ENCODE assay signal across 16 cellular contexts in the genomic region with DNA sequence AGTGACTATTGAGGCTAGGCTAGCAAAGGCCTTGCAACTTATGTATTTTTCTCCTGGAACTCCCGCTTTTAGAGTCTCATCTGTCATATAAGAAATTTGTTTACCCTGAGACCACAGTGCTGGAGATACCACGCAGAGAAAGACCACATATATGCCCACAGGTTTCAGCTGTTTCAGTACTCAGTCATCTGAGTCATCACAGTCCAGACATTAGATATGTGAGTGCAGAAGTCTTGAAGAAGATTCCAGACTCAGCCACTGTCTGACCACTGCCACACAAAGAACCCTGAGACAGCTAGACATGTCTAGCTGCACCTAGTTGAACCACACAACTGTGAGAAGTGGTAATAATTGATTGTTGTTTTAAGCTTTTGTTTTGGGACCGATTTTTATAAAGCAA.
DNase-seq lines count a peak whose midpoint lies in the region; ATAC-seq and TF ChIP-seq lines count a peak whose summit lies in the region.
"Had no signal": no experiment of that assay in that cellular context is flagged by ENCODE, and none has a peak within 500 bp of the region (broad histone marks: within the 10 kb centered on the region; RNA-seq: fewer than 3 reads in every experiment).

No MANE protein-coding gene starts in this region.

- no peaks in the 10 kb centered on the region for H3K9me3 ChIP-seq in smooth muscle cell (replicated peaks; ENCODE audit: low read depth)
- H3K9me3 ChIP-seq: heart left ventricle, left ventricle myocardium inferior had no signal

- H3K36me3 Mint-ChIP-seq in activated naive CD8-positive, alpha-beta T cell treated with anti-CD3 and anti-CD28 coated beads, Interleukin-2, amount 50 U/mL, for 24 hours (ENCODE audit: low read depth): no peaks in the 10 kb centered on the region
- H3K36me3 Mint-ChIP-seq in activated naive CD8-positive, alpha-beta T cell treated with anti-CD3 and anti-CD28 coated beads for 36 hours: no peaks in the 10 kb centered on the region
- H3K36me3 Mint-ChIP-seq: brain had no signal

- H3F3A ChIP-seq in smooth muscle cell (ENCODE audit: low read depth): no peaks in the 10 kb centered on the region

- H3K4me2 ChIP-seq in smooth muscle cell: peak overlapping the region; percentile 22

- peak overlapping the region; percentile 51 for H3K9ac ChIP-seq in smooth muscle cell (ENCODE audit: low read depth)

- peaks cover 5% of the 10 kb centered on the region for H3K27me3 Mint-ChIP-seq in activated naive CD8-positive, alpha-beta T cell treated with anti-CD3 and anti-CD28 coated beads, Interleukin-2, amount 50 U/mL, for 24 hours
- peaks cover 10% of the 10 kb centered on the region for H3K27me3 Mint-ChIP-seq in activated naive CD8-positive, alpha-beta T cell treated with anti-CD3 and anti-CD28 coated beads for 36 hours
- H3K27me3 Mint-ChIP-seq: activated B cell treated with CpG ODN at 0.5 μM for 24 hours had no signal

- H3K4me3 ChIP-seq in astrocyte of the cerebellum (ENCODE audit: low read depth, low read length): no peak overlapping the region
- H3K4me3 ChIP-seq in smooth muscle cell: no peak overlapping the region
- H3K4me3 ChIP-seq: heart left ventricle, left ventricle myocardium inferior, spleen had no signal

- no peak overlapping the region for H2AFZ ChIP-seq in smooth muscle cell (ENCODE audit: low read depth)

- H3K4me1 ChIP-seq in smooth muscle cell (ENCODE audit: low read depth): peaks cover 6% of the 10 kb centered on the region
- H3K4me1 ChIP-seq: heart left ventricle, left ventricle myocardium inferior, spleen had no signal

- no peaks in the 10 kb centered on the region for H3K9me3 Mint-ChIP-seq in activated naive CD8-positive, alpha-beta T cell treated with anti-CD3 and anti-CD28 coated beads, Interleukin-2, amount 50 U/mL, for 24 hours
- no peaks in the 10 kb centered on the region for H3K9me3 Mint-ChIP-seq in activated naive CD8-positive, alpha-beta T cell treated with anti-CD3 and anti-CD28 coated beads for 36 hours
- H3K9me3 Mint-ChIP-seq: activated B cell treated with CpG ODN at 0.5 μM for 24 hours, brain had no signal

- 35% methylated on average over 3 of the region's 3 CpGs for WGBS in smooth muscle cell (ENCODE audit: low lambda C conversion rate)

- H3K27ac ChIP-seq in smooth muscle cell (ENCODE audit: low read depth): peak overlapping the region; percentile 94
- H3K27ac ChIP-seq: heart left ventricle, left ventricle myocardium inferior, spleen had no signal

- no peaks in the 10 kb centered on the region for H4K20me1 ChIP-seq in smooth muscle cell (ENCODE audit: low read depth)

- H3K79me2 ChIP-seq in smooth muscle cell (ENCODE audit: low read depth): no peaks in the 10 kb centered on the region

- H3K27ac Mint-ChIP-seq in activated naive CD8-positive, alpha-beta T cell treated with anti-CD3 and anti-CD28 coated beads, Interleukin-2, amount 50 U/mL, for 24 hours: no peak overlapping the region
- H3K27ac Mint-ChIP-seq in activated naive CD8-positive, alpha-beta T cell treated with anti-CD3 and anti-CD28 coated beads for 36 hours: no peak overlapping the region
- H3K27ac Mint-ChIP-seq: activated B cell treated with CpG ODN at 0.5 μM for 24 hours, brain had no signal

- H3K4me3 Mint-ChIP-seq in activated naive CD8-positive, alpha-beta T cell treated with anti-CD3 and anti-CD28 coated beads, Interleukin-2, amount 50 U/mL, for 24 hours: no peak overlapping the region
- no peak overlapping the region for H3K4me3 Mint-ChIP-seq in activated naive CD8-positive, alpha-beta T cell treated with anti-CD3 and anti-CD28 coated beads for 36 hours
- H3K4me3 Mint-ChIP-seq: activated B cell treated with CpG ODN at 0.5 μM for 24 hours, brain, neural crest cell had no signal

- peak; percentile 49 for ATAC-seq in activated naive CD8-positive, alpha-beta T cell treated with anti-CD3 and anti-CD28 coated beads, Interleukin-2, amount 50 U/mL, for 24 hours
- peak; percentile 53 for ATAC-seq in HG03175 (IDR thresholded peaks at IDR 0.05; ENCODE audit: unreplicated experiment)
- no peak for ATAC-seq in HG03280 (IDR thresholded peaks at IDR 0.05; ENCODE audit: unreplicated experiment)
- ATAC-seq: HepG2 had no signal

- in situ Hi-C loops in astrocyte of the cerebellum (cut with HindIII; ENCODE audit: low sequenced_read_pairs): no loop called here
- in situ Hi-C loops in GM13976 (cut with MboI; ENCODE audit: low sequenced_read_pairs, unreplicated experiment): no loop called here

- TF ChIP-seq CTCF in astrocyte of the cerebellum (IDR thresholded peaks at IDR 0.05; ENCODE audit: low read depth, low read length, missing control alignments) (no peak), smooth muscle cell (IDR thresholded peaks at IDR 0.05; ENCODE audit: borderline replicate concordance, insufficient read depth, poor library complexity, severe bottlenecking) (no peak), GM13976 (IDR thresholded peaks at IDR 0.05; ENCODE audit: borderline replicate concordance, control extremely low read depth, extremely low read depth, insufficient read depth, missing control alignments) (no peak)

- H3K36me3 ChIP-seq in smooth muscle cell (ENCODE audit: low read depth): no peaks in the 10 kb centered on the region
- H3K36me3 ChIP-seq: heart left ventricle, left ventricle myocardium inferior, spleen had no signal

- H3K27me3 ChIP-seq in smooth muscle cell (ENCODE audit: low read depth): no peaks in the 10 kb centered on the region
- H3K27me3 ChIP-seq: heart left ventricle, spleen had no signal

- DNase-seq in activated naive CD8-positive, alpha-beta T cell treated with anti-CD3 and anti-CD28 coated beads, Interleukin-2, amount 50 U/mL, for 24 hours: no peak
- DNase-seq in activated naive CD8-positive, alpha-beta T cell treated with anti-CD3 and anti-CD28 coated beads for 36 hours: no peak
- DNase-seq in astrocyte of the cerebellum (ENCODE audit: low read depth) (peak; percentile 33), smooth muscle cell (lab: John Stamatoyannopoulos, UW; ENCODE audit: unreplicated experiment) (no peak), NCI-H510A treated with DMSO at 0.1 percent for 48 hours (lab: John Stamatoyannopoulos, UW) (no peak), GM13976 (ENCODE audit: low spot score) (no peak)
- DNase-seq: 8988T, activated B cell treated with CpG ODN at 0.5 μM for 24 hours, heart left ventricle, left ventricle myocardium inferior, spleen had no signal

- no peaks in the 10 kb centered on the region for H3K4me1 Mint-ChIP-seq in activated naive CD8-positive, alpha-beta T cell treated with anti-CD3 and anti-CD28 coated beads, Interleukin-2, amount 50 U/mL, for 24 hours
- H3K4me1 Mint-ChIP-seq in activated naive CD8-positive, alpha-beta T cell treated with anti-CD3 and anti-CD28 coated beads for 36 hours: no peaks in the 10 kb centered on the region
- H3K4me1 Mint-ChIP-seq: activated B cell treated with CpG ODN at 0.5 μM for 24 hours had no signal
